1 cellular context compared by ENCODE assay signal in the genomic region with DNA sequence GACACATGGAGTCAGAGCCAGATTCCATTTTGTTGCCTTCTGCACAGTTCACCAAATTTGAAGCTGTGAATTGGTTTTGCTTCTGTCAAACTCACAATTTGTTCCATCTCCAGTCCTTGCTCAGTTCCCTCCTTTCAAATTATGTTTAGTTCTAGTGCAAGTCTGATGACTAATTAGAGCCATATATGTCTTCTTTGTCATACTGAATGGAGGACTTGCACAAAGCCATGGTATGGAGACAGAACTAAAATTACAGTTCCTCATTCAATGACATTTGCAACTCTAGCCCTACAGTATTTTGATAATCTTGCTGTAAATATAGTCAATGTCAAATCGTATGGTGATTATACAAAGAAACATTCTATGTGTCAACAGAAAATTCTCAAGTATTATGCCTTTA.
TF ChIP-seq lines count a peak whose summit lies in the region.

No MANE protein-coding gene starts in this region.

TF ChIP-seq in GM12891, 5 proteins besides CTCF, POLR2A, EP300 and RAD21:
- TF ChIP-seq POLR2AphosphoS5 (IDR thresholded peaks at IDR 0.05; ENCODE audit: low read depth, low read length) (no peak), TAF1 (IDR thresholded peaks at IDR 0.05; ENCODE audit: low read depth, low read length) (no peak), PAX5 (IDR thresholded peaks at IDR 0.05; ENCODE audit: insufficient read depth, low read length, severe bottlenecking) (no peak), SPI1 (IDR thresholded peaks at IDR 0.05; ENCODE audit: low read depth, low read length) (no peak), POU2F2 (IDR thresholded peaks at IDR 0.05; ENCODE audit: low read depth, low read length) (no peak)
